In the genomic region with DNA sequence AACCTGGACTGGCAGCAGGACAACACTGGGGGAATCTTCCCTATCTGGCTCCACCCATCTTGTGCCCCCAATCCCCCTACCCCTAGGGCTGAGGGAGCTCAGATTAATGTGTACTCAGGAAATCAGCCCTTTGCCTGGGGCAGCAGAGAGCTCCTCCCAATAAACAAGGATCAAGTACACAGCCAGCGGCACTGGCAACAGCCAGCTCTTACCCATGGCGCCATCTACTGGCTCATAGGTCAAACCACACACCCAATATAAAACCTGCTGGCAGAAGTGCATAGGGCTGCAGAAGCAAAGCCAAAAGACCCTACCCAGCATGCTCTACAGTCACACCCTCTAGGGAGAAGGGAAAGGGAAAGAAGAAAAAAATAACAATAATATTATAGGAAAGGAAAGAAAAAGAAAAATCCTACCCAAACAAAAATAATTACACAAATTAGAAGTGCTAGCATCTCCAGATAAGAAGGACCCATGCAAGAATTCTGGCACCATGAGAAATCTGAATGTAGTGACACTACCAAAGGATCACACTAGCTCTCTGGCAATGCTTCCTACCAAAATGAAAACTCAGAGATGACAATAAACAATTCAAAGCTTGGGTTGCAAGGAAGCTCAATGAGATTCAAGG, we compare ENCODE assay signal across 8 cellular contexts.
DNase-seq lines count a peak whose midpoint lies in the region; FAIRE-seq and TF ChIP-seq lines count a peak whose summit lies in the region.
"Not testable (repeated sequence)": the region's sequence is repeated elsewhere in the genome, so short reads cannot be mapped to it uniquely, and the experiment has no call there.

No MANE protein-coding gene starts in this region.

- not testable (repeated sequence) for H3K27me3 ChIP-seq in Caco-2 (replicated peaks; ENCODE audit: control insufficient read depth, insufficient read depth, low read length)

- not testable (repeated sequence) for H3K4me3 Mint-ChIP-seq in Caco-2 (ENCODE audit: unreplicated experiment); chondrocyte (ENCODE audit: unreplicated experiment)

- POLR2A ChIA-PET in Caco-2 (lab: Charles Lee), result not testable (repeated sequence)

- H3K4me1 ChIP-seq in Caco-2, result not testable (repeated sequence)

- BruUV-seq in Caco-2 (replicated peaks; lab: Mats Ljungman, UMichigan), result not testable (repeated sequence)

- CTCF ChIA-PET in Caco-2 (lab: Charles Lee), result not testable (repeated sequence)

- not testable (repeated sequence) for H3K4me3 ChIP-seq in Caco-2 (ENCODE audit: low read depth, low read length)

- not testable (repeated sequence) for H3K36me3 ChIP-seq in Caco-2 (ENCODE audit: control insufficient read depth, insufficient read depth, low read length)

- DNase-seq in Caco-2, result peak; percentile 57 to 66
- DNase-seq in H54 (ENCODE audit: insufficient read length, low spot score); chondrocyte (ENCODE audit: low spot score): not testable (repeated sequence)
- peak; percentile 31 for DNase-seq in NCI-H128 (lab: John Stamatoyannopoulos, UW; ENCODE audit: unreplicated experiment)
- peak; percentile 39 for DNase-seq in NOMO-1 treated with DMSO at 0.1 percent for 48 hours (lab: John Stamatoyannopoulos, UW; ENCODE audit: unreplicated experiment)
- peak; percentile 14 for DNase-seq in kidney glomerular epithelial cell (lab: John Stamatoyannopoulos, UW)
- peak; percentile 0 to 8 for DNase-seq in stimulated activated CD4-positive, alpha-beta T cell treated with anti-CD3 and anti-CD28 coated beads, Interleukin-15, amount 100 ng/mL, for 48 hours (ENCODE audit: low read depth in 2 of 2)

- TF ChIP-seq CTCF in Caco-2 (IDR thresholded peaks at IDR 0.05; ENCODE audit: insufficient read depth in 1 of 2, low read depth in 1 of 2, low read length in 1 of 2, severe bottlenecking in 1 of 2, unreplicated experiment in 1 of 2), result peak in 1 of 2 experiments; percentile 52
- TF ChIP-seq CTCF in chondrocyte (IDR thresholded peaks at IDR 0.05), result peak; percentile 21

- H3K9me3 ChIP-seq in Caco-2, result not testable (repeated sequence)

- FAIRE-seq in H54 (lab: Jason Lieb, UNC), result peak; percentile 79
- peak; percentile 15 for FAIRE-seq in TTC549 (lab: Jason Lieb, UNC)

- not testable (repeated sequence) for H3K36me3 Mint-ChIP-seq in Caco-2 (ENCODE audit: insufficient read depth, unreplicated experiment); chondrocyte (ENCODE audit: low read depth)

- not testable (repeated sequence) for H3K4me1 Mint-ChIP-seq in Caco-2 (ENCODE audit: low read depth, unreplicated experiment); chondrocyte (ENCODE audit: low read depth)

- intact Hi-C loops in Caco-2 (cut with micrococcal nuclease; ENCODE audit: unreplicated experiment), result not testable (repeated sequence)

- not testable (repeated sequence) for H3K27me3 Mint-ChIP-seq in Caco-2 (ENCODE audit: insufficient read depth, unreplicated experiment); chondrocyte (ENCODE audit: low read depth)

- TF ChIP-seq POLR2A in H54 (IDR thresholded peaks at IDR 0.05; ENCODE audit: low read depth, low read length), result not testable (repeated sequence)

- H3K27ac Mint-ChIP-seq in Caco-2 (ENCODE audit: unreplicated experiment); chondrocyte (ENCODE audit: unreplicated experiment): not testable (repeated sequence)

- H3K9me3 Mint-ChIP-seq in Caco-2 (ENCODE audit: unreplicated experiment), result not testable (repeated sequence)
- peaks cover 21% of the 10 kb centered on the region for H3K9me3 Mint-ChIP-seq in chondrocyte (ENCODE audit: low read depth)
